12 cellular contexts compared by ENCODE assay signal in genomic region chr2:134080759-134081158, GRCh38.
DNase-seq lines count a peak whose midpoint lies in the region; ATAC-seq, FAIRE-seq and TF ChIP-seq lines count a peak whose summit lies in the region.
"Had no signal": no experiment of that assay in that cellular context is flagged by ENCODE, and none has a peak within 500 bp of the region (broad histone marks: within the 10 kb centered on the region; RNA-seq: fewer than 3 reads in every experiment).

No MANE protein-coding gene starts in this region.

- CTCF ChIA-PET in H1 (lab: Charles Lee; ENCODE audit: partially characterized antibody) = interaction anchor here (0.6 kb wide), 1 partner anchor 1637 kb away, joined by 3 read pairs; no protein-coding TSS in a partner anchor

- TF ChIP-seq RAD21 in H1 (IDR thresholded peaks at IDR 0.05 in 1 of 2, conservative IDR thresholded peaks at IDR 0.05 in 1 of 2; ENCODE audit: low read depth in 2 of 2, low read length in 2 of 2) = no peak

- no peak overlapping the region for H4K5ac ChIP-seq in H1 (ENCODE audit: insufficient read length, low read depth, low read length)

- no peaks in the 10 kb centered on the region for H3K27me3 Mint-ChIP-seq in stimulated activated memory B cell treated with anti-CD40 and anti-IgM and Interleukin-4, amounts not matched to agents 10 μg/mL and 1 μg/mL and 100 μg/mL, for 72 hours

- FAIRE-seq in H1 (lab: Jason Lieb, UNC) = no peak
- FAIRE-seq: K562 had no signal

- POLR2A ChIA-PET in H1 (lab: Charles Lee; ENCODE audit: partially characterized antibody) = no interaction called here

- no peak overlapping the region for H3K56ac ChIP-seq in H1 (replicated peaks; ENCODE audit: insufficient read length, low read depth, low read length)

- no peak overlapping the region for H3K4me3 Mint-ChIP-seq in stimulated activated memory B cell treated with anti-CD40 and anti-IgM and Interleukin-4, amounts not matched to agents 10 μg/mL and 1 μg/mL and 100 μg/mL, for 72 hours

- H2AK5ac ChIP-seq in H1 (ENCODE audit: low read depth, low read length) = no peak overlapping the region

- H3K79me2 ChIP-seq in H1 (ENCODE audit: control insufficient read depth in 1 of 2, insufficient read depth in 2 of 2, low read length in 2 of 2) = no peaks in the 10 kb centered on the region

- H3K4me1 ChIP-seq in NT2/D1 (ENCODE audit: insufficient read depth, insufficient read length) (peaks cover 2% of the 10 kb centered on the region), H1 (replicated peaks in 1 of 4; ENCODE audit: control insufficient read depth in 3 of 4, insufficient read depth in 4 of 4, low read length in 3 of 4) (peaks cover 1 to 12% (median 8%) of the 10 kb centered on the region in 4 experiments; a peak in 3 of 7 replicates), suprapubic skin (no peaks in the 10 kb centered on the region)
- H3K4me1 ChIP-seq: HAP-1 had no signal

- H2BK12ac ChIP-seq in H1 (ENCODE audit: low read depth, low read length) = no peak overlapping the region

- H2BK15ac ChIP-seq in H1 (ENCODE audit: low read length) = no peak overlapping the region

- no peak overlapping the region for H3K9ac ChIP-seq in NT2/D1 (ENCODE audit: insufficient read length, low read depth)
- no peak overlapping the region for H3K9ac ChIP-seq in H1 (replicated peaks in 1 of 4; ENCODE audit: extremely low read depth in 1 of 4, low read depth in 3 of 4, low read length in 3 of 4)

- H2BK120ac ChIP-seq in H1 (replicated peaks; ENCODE audit: low read depth, low read length) = no peak overlapping the region

- no peaks in the 10 kb centered on the region; the same call in 1 of the 2 replicates for H3K23me2 ChIP-seq in H1 (ENCODE audit: low read depth, low read length)

- no peak overlapping the region for H2AFZ ChIP-seq in H1 (ENCODE audit: low read length)

- WGBS in H1 (ENCODE audit: extremely low coverage in 1 of 2, insufficient coverage in 1 of 2, insufficient read length in 1 of 2, insufficient replicate concordance in 2 of 2, low coverage in 1 of 2, low lambda C conversion rate in 2 of 2, missing lambda C conversion rate in 1 of 2), 2 experiments = 75% methylated on average over 4 of the region's 4 CpGs; no CpG with 5 or more reads in 1 of the 2 experiments
- 82% methylated on average over 4 of the region's 4 CpGs for WGBS in suprapubic skin

- intact Hi-C loops in left ventricle myocardium superior (cut with micrococcal nuclease) = no loop called here

- no peak overlapping the region for H4K8ac ChIP-seq in H1 (ENCODE audit: extremely low read depth, insufficient read depth, low read length)

- H3K4me1 Mint-ChIP-seq in stimulated activated memory B cell treated with anti-CD40 and anti-IgM and Interleukin-4, amounts not matched to agents 10 μg/mL and 1 μg/mL and 100 μg/mL, for 72 hours = peaks cover 26% of the 10 kb centered on the region

- peak; percentile 28 for DNase-seq in NT2/D1 (ENCODE audit: low read depth, low spot score)
- DNase-seq in H1 (ENCODE audit: low read depth in 1 of 2, low spot score in 2 of 2) = no peak
- no peak for DNase-seq in left ventricle myocardium superior
- DNase-seq in suprapubic skin (ENCODE audit: low spot score in 2 of 2) = no peak
- DNase-seq in stimulated activated CD4-positive, alpha-beta T cell treated with anti-CD3 and anti-CD28 coated beads, Interleukin-4, amount 100 ng/mL, for 24 hours = no peak
- no peak for DNase-seq in T-helper 9 cell
- DNase-seq: COR-L47, DMS53, NCI-H187 had no signal

- no peak overlapping the region for H3K18ac ChIP-seq in H1 (ENCODE audit: extremely low read depth, low read length)

- peak overlapping the region; percentile 79 for H3K27ac Mint-ChIP-seq in stimulated activated memory B cell treated with anti-CD40 and anti-IgM and Interleukin-4, amounts not matched to agents 10 μg/mL and 1 μg/mL and 100 μg/mL, for 72 hours

- no peak for TF ChIP-seq EP300 in H1 (IDR thresholded peaks at IDR 0.05; ENCODE audit: borderline replicate concordance in 1 of 2, low read depth in 2 of 2, low read length in 2 of 2)
- no peak for TF ChIP-seq EP300 in suprapubic skin (IDR thresholded peaks at IDR 0.05)

- H3K79me1 ChIP-seq in H1 (ENCODE audit: low read depth, low read length) = no peaks in the 10 kb centered on the region

- no peak overlapping the region for H2BK5ac ChIP-seq in H1 (ENCODE audit: low read depth, low read length)

- H3K36me3 ChIP-seq in NT2/D1 (ENCODE audit: insufficient read depth, insufficient read length, low read length) = no peaks in the 10 kb centered on the region
- H3K36me3 ChIP-seq in H1 (ENCODE audit: control insufficient read depth in 2 of 4, insufficient read depth in 4 of 4, low read length in 3 of 4) = no peaks in the 10 kb centered on the region
- H3K36me3 ChIP-seq in suprapubic skin = no peaks in the 10 kb centered on the region
- H3K36me3 ChIP-seq: HAP-1 had no signal

- H4K20me1 ChIP-seq in H1 (replicated peaks in 1 of 2; ENCODE audit: control insufficient read depth in 1 of 2, insufficient read depth in 2 of 2, low read length in 2 of 2) = no peaks in the 10 kb centered on the region

- H3K27ac ChIP-seq in H1 (ENCODE audit: low read depth, low read length) (no peak overlapping the region), suprapubic skin (no peak overlapping the region)

- H3K36me3 Mint-ChIP-seq in stimulated activated memory B cell treated with anti-CD40 and anti-IgM and Interleukin-4, amounts not matched to agents 10 μg/mL and 1 μg/mL and 100 μg/mL, for 72 hours = no peaks in the 10 kb centered on the region

- TF ChIP-seq CTCF in H1 (IDR thresholded peaks at IDR 0.05; ENCODE audit: control extremely low read depth in 1 of 3, insufficient read depth in 1 of 3, low read depth in 1 of 3, low read length in 3 of 3) (no peak), suprapubic skin (IDR thresholded peaks at IDR 0.05) (no peak)

- no peak overlapping the region for H3K14ac ChIP-seq in H1 (ENCODE audit: insufficient read length)

- H3K27me3 ChIP-seq in NT2/D1 (ENCODE audit: insufficient read depth, insufficient read length) = no peaks in the 10 kb centered on the region
- H3K27me3 ChIP-seq in H1 (replicated peaks in 1 of 4; ENCODE audit: control insufficient read depth in 3 of 4, extremely low read depth in 1 of 4, insufficient read depth in 3 of 4, low read length in 3 of 4) = no peaks in the 10 kb centered on the region
- H3K27me3 ChIP-seq in suprapubic skin = no peaks in the 10 kb centered on the region

- no peak overlapping the region for H3K4me3 ChIP-seq in NT2/D1 (ENCODE audit: insufficient read length, low read depth)
- H3K4me3 ChIP-seq in H1 (ENCODE audit: extremely low read depth in 1 of 4, insufficient read depth in 2 of 4, low read depth in 3 of 4, low read length in 4 of 4) = no peak overlapping the region
- no peak overlapping the region for H3K4me3 ChIP-seq in suprapubic skin
- H3K4me3 ChIP-seq: HAP-1, K562 had no signal

- no peak overlapping the region for H3K23ac ChIP-seq in H1 (ENCODE audit: insufficient read length)

- H3K4me2 ChIP-seq in H1 (ENCODE audit: insufficient read depth in 1 of 2, low read depth in 2 of 2, low read length in 2 of 2) = peak overlapping the region; percentile 8 to 50; a peak in 3 of 4 replicates

- TF ChIP-seq POLR2A in H1 (IDR thresholded peaks at IDR 0.05; ENCODE audit: control extremely low read depth in 1 of 2, low read depth in 2 of 2, low read length in 2 of 2) (no peak), suprapubic skin (IDR thresholded peaks at IDR 0.05) (no peak)

- no peak overlapping the region for H2BK20ac ChIP-seq in H1 (ENCODE audit: low read length)

- no peak overlapping the region for H4K91ac ChIP-seq in H1 (replicated peaks; ENCODE audit: insufficient read length, low read length)

- H3K4ac ChIP-seq in H1 (replicated peaks; ENCODE audit: insufficient read length, low read depth, low read length) = no peak overlapping the region

- peak; percentile 79 for ATAC-seq in left ventricle myocardium superior
- no peak for ATAC-seq in stimulated activated memory B cell treated with anti-CD40 and anti-IgM and Interleukin-4, amounts not matched to agents 10 μg/mL and 1 μg/mL and 100 μg/mL, for 72 hours
- ATAC-seq: K562 had no signal

- peaks cover 8% of the 10 kb centered on the region; the same call in 1 of the 2 replicates for H3K9me3 ChIP-seq in NT2/D1 (ENCODE audit: insufficient read depth, low read length)
- H3K9me3 ChIP-seq in H1 (ENCODE audit: insufficient read depth in 2 of 2, low read depth in 1 of 2, low read length in 1 of 2) = no peaks in the 10 kb centered on the region
- H3K9me3 ChIP-seq in suprapubic skin = no peaks in the 10 kb centered on the region
- H3K9me3 ChIP-seq: HAP-1 had no signal

- no peaks in the 10 kb centered on the region for H3K9me3 Mint-ChIP-seq in stimulated activated memory B cell treated with anti-CD40 and anti-IgM and Interleukin-4, amounts not matched to agents 10 μg/mL and 1 μg/mL and 100 μg/mL, for 72 hours

TF ChIP-seq in H1, 55 proteins besides CTCF, POLR2A, EP300 and RAD21:
- no peak for TF ChIP-seq CREB1 (IDR thresholded peaks at IDR 0.05)
TF ChIP-seq in H1: peak in this region for 0.
